Comparison of ENCODE assay signal across 9 cellular contexts in the genomic region with DNA sequence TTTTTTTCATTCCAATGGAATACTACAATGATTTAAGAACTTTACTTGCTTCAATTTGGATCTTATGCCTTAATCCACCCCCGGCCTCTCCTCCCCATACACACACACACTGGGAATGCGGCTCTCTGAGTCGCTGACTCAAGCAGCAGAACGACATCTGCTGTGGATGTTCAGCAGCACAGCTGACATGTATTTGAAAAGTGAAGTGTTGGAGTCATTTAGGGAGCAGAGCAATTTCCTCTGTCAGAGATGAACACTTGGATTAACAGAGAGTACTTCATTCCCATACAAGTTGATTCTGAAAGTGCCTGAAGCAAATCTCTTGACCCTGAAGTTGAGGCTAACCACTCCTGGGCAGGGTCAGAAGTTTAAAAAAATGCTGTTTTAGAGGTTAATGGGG. TPM values are rescaled to one million over a fixed set of nuclear protein-coding genes. Genes with fewer than 3 reads are reported as not detected.
DNase-seq lines count a peak whose midpoint lies in the region; ATAC-seq and FAIRE-seq lines count a peak whose summit lies in the region.
"Had no signal": no experiment of that assay in that cellular context is flagged by ENCODE, and none has a peak within 500 bp of the region (broad histone marks: within the 10 kb centered on the region; RNA-seq: fewer than 3 reads in every experiment).

No MANE protein-coding gene starts in this region.

- no peaks in the 10 kb centered on the region for H3K27me3 ChIP-seq in small intestine (ENCODE audit: control insufficient read depth in 2 of 2, insufficient read depth in 2 of 2, low read length in 2 of 2)

- no peak overlapping the region for H3K4me3 ChIP-seq in small intestine (ENCODE audit: low read depth in 1 of 2, low read length in 2 of 2)
- H3K4me3 ChIP-seq: skin epidermis had no signal

- DNase-seq in EH (ENCODE audit: low read depth) (peak; percentile 93), SHP77 (lab: John Stamatoyannopoulos, UW) (peak; percentile 56 to 84), globus pallidus (ENCODE audit: low spot score) (peak; percentile 29), posterior cingulate gyrus (peak in 8 of 10 donors; percentile 28 to 93 (median 64)), small intestine (no peak), NCI-H1417 treated with DMSO at 0.1 percent for 48 hours (lab: John Stamatoyannopoulos, UW) (no peak)
- no peak for DNase-seq in activated T-helper 1 cell treated with anti-CD3 and anti-CD28 coated beads, Interleukin-12 subunit alpha, Interleukin-12 subunit beta, Interleukin-2, Interleukin-4 antibody, amounts not matched to agents 30 ng/mL and 10 ng/mL and 1 ng/mL, durations not matched to agents 14 hours and 24 hours and 36 hours (ENCODE audit: low spot score)

- ATAC-seq in HG03175 (IDR thresholded peaks at IDR 0.05; ENCODE audit: unreplicated experiment) = no peak

- intact Hi-C loops in posterior cingulate gyrus (cut with DNase I) = no loop called here
- intact Hi-C loops in activated T-helper 1 cell treated with anti-CD3 and anti-CD28 coated beads, Interleukin-12 subunit alpha, Interleukin-12 subunit beta, Interleukin-2, Interleukin-4 antibody, amounts not matched to agents 30 ng/mL and 10 ng/mL and 1 ng/mL, durations not matched to agents 14 hours and 24 hours and 36 hours (cut with micrococcal nuclease) = loop anchor here (10.0 kb wide), 3 partner anchors 267 to 1573 kb away; partner anchors contain the start of gene MARCKS

- H3K27ac Mint-ChIP-seq in activated T-helper 1 cell treated with anti-CD3 and anti-CD28 coated beads, Interleukin-12 subunit alpha, Interleukin-12 subunit beta, Interleukin-2, Interleukin-4 antibody, amounts not matched to agents 30 ng/mL and 10 ng/mL and 1 ng/mL, durations not matched to agents 14 hours and 24 hours and 36 hours = no peak overlapping the region

- H3K27ac ChIP-seq in small intestine (ENCODE audit: low read depth in 1 of 2, low read length in 1 of 2) = peak overlapping the region in 1 of 2 donors; percentile 27

- H3K4me1 Mint-ChIP-seq in activated T-helper 1 cell treated with anti-CD3 and anti-CD28 coated beads, Interleukin-12 subunit alpha, Interleukin-12 subunit beta, Interleukin-2, Interleukin-4 antibody, amounts not matched to agents 30 ng/mL and 10 ng/mL and 1 ng/mL, durations not matched to agents 14 hours and 24 hours and 36 hours (ENCODE audit: low read depth) = peaks cover 16% of the 10 kb centered on the region

- H3K9me3 ChIP-seq in small intestine (ENCODE audit: control insufficient read depth, low read depth) = no peaks in the 10 kb centered on the region

- H3K4me1 ChIP-seq in small intestine (ENCODE audit: control insufficient read depth in 2 of 2, insufficient read depth in 1 of 2, low read depth in 1 of 2, low read length in 1 of 2) = peaks cover 0 to 5% of the 10 kb centered on the region in 2 donors

- 42 to 56% (median 51%) methylated on average over 4 of the region's 4 CpGs for WGBS in small intestine, 3 donors

- H3K9me3 Mint-ChIP-seq in activated T-helper 1 cell treated with anti-CD3 and anti-CD28 coated beads, Interleukin-12 subunit alpha, Interleukin-12 subunit beta, Interleukin-2, Interleukin-4 antibody, amounts not matched to agents 30 ng/mL and 10 ng/mL and 1 ng/mL, durations not matched to agents 14 hours and 24 hours and 36 hours = no peaks in the 10 kb centered on the region

- H3K27me3 Mint-ChIP-seq in activated T-helper 1 cell treated with anti-CD3 and anti-CD28 coated beads, Interleukin-12 subunit alpha, Interleukin-12 subunit beta, Interleukin-2, Interleukin-4 antibody, amounts not matched to agents 30 ng/mL and 10 ng/mL and 1 ng/mL, durations not matched to agents 14 hours and 24 hours and 36 hours (ENCODE audit: insufficient read depth) = peaks cover 55% of the 10 kb centered on the region

- no peaks in the 10 kb centered on the region for H3K36me3 ChIP-seq in small intestine (ENCODE audit: control insufficient read depth in 2 of 2, insufficient read depth in 2 of 2, low read length in 2 of 2)

- H3K4me3 Mint-ChIP-seq in activated T-helper 1 cell treated with anti-CD3 and anti-CD28 coated beads, Interleukin-12 subunit alpha, Interleukin-12 subunit beta, Interleukin-2, Interleukin-4 antibody, amounts not matched to agents 30 ng/mL and 10 ng/mL and 1 ng/mL, durations not matched to agents 14 hours and 24 hours and 36 hours = no peak overlapping the region

- peaks cover 2% of the 10 kb centered on the region for H3K36me3 Mint-ChIP-seq in activated T-helper 1 cell treated with anti-CD3 and anti-CD28 coated beads, Interleukin-12 subunit alpha, Interleukin-12 subunit beta, Interleukin-2, Interleukin-4 antibody, amounts not matched to agents 30 ng/mL and 10 ng/mL and 1 ng/mL, durations not matched to agents 14 hours and 24 hours and 36 hours (ENCODE audit: low read depth)

- no peak for FAIRE-seq in small intestine (lab: Jason Lieb, UNC)

RNA-seq across cellular contexts. Expression of gene LAMA4, which starts 27.9 kb away (rescaled TPM):
- not detected in 2 replicates for total RNA-seq in activated T-helper 1 cell treated with anti-CD3 and anti-CD28 coated beads, Interleukin-12 subunit alpha, Interleukin-12 subunit beta, Interleukin-2, Interleukin-4 antibody, amounts not matched to agents 30 ng/mL and 10 ng/mL and 1 ng/mL, durations not matched to agents 14 hours and 24 hours and 36 hours
- 10 to 100 TPM in 1 of 3 donors, 1 to 10 TPM in 2; 2.0 to 12.4 (median 5.9) TPM for polyA plus RNA-seq in small intestine

Comparison
In these comparisons a context has a peak if more than half of its experiments do, and no peak if none do; other contexts are left out.
1. DNase-seq: peak in EH (single experiment), SHP77 (2 of 2), globus pallidus (single experiment) and posterior cingulate gyrus (8 of 10); none in activated T-helper 1 cell treated with anti-CD3 and anti-CD28 coated beads, Interleukin-12 subunit alpha, Interleukin-12 subunit beta, Interleukin-2, Interleukin-4 antibody, amounts not matched to agents 30 ng/mL and 10 ng/mL and 1 ng/mL, durations not matched to agents 14 hours and 24 hours and 36 hours (single experiment), small intestine (single experiment) and NCI-H1417 treated with DMSO at 0.1 percent for 48 hours (single experiment).